Comparison of ENCODE assay signal across 8 cellular contexts in genomic region chr11:47863189-47863892, GRCh38. TPM values are rescaled to one million over a fixed set of nuclear protein-coding genes. Genes with fewer than 3 reads are reported as not detected.
DNase-seq lines count a peak whose midpoint lies in the region; ATAC-seq, FAIRE-seq and TF ChIP-seq lines count a peak whose summit lies in the region.

No MANE protein-coding gene starts in this region.

- H3K4me3 ChIP-seq in AG04450 (ENCODE audit: low read depth, low read length) (no peak overlapping the region), astrocyte (ENCODE audit: insufficient read depth, low read depth, low read length) (no peak overlapping the region), skeletal muscle tissue (ENCODE audit: low read length in 3 of 3) (no peak overlapping the region)

- H3K36me3 ChIP-seq in astrocyte (ENCODE audit: insufficient read depth, low read length) (no peaks in the 10 kb centered on the region), skeletal muscle tissue (ENCODE audit: control insufficient read depth in 3 of 3, insufficient read depth in 3 of 3, low read length in 3 of 3) (no peaks in the 10 kb centered on the region)

- FAIRE-seq in astrocyte (lab: Jason Lieb, UNC): peak; percentile 59

- H3K27ac ChIP-seq in AG04450 (ENCODE audit: low read depth, low read length): peak overlapping the region; percentile 47
- H3K27ac ChIP-seq in astrocyte (ENCODE audit: low read depth, low read length): no peak overlapping the region
- H3K27ac ChIP-seq in skeletal muscle tissue (ENCODE audit: low read depth, low read length): peak overlapping the region; percentile 38

- no peaks in the 10 kb centered on the region for H3K36me3 Mint-ChIP-seq in astrocyte (ENCODE audit: low read depth, unreplicated experiment)
- no peaks in the 10 kb centered on the region for H3K36me3 Mint-ChIP-seq in glutamatergic neuron (ENCODE audit: unreplicated experiment)

- no peak overlapping the region for H3K27ac Mint-ChIP-seq in astrocyte (ENCODE audit: unreplicated experiment)
- H3K27ac Mint-ChIP-seq in glutamatergic neuron (ENCODE audit: unreplicated experiment): no peak overlapping the region

- DNase-seq in AG04450 (ENCODE audit: low read depth, low spot score) (peak; percentile 85), astrocyte (ENCODE audit: low read depth) (peak; percentile 71), NCI-H524 treated with DMSO at 0.1 percent for 48 hours (lab: John Stamatoyannopoulos, UW) (no peak), mesenteric fat pad (ENCODE audit: low spot score) (no peak), glutamatergic neuron (no peak)

- ATAC-seq in GM18870 (IDR thresholded peaks at IDR 0.05; ENCODE audit: unreplicated experiment) (peak; percentile 45), HG03565 (IDR thresholded peaks at IDR 0.05; ENCODE audit: unreplicated experiment) (peak; percentile 49)

- H3K9me3 ChIP-seq in AG04450 (ENCODE audit: control insufficient read depth, insufficient read depth, low read length) (no peaks in the 10 kb centered on the region; the same call in 1 of the 2 replicates), astrocyte (ENCODE audit: insufficient read depth, low read depth, low read length) (no peaks in the 10 kb centered on the region), skeletal muscle tissue (ENCODE audit: control insufficient read depth in 3 of 3, low read length in 3 of 3) (no peaks in the 10 kb centered on the region)

- H2AFZ ChIP-seq in astrocyte (ENCODE audit: low read depth, low read length): peak overlapping the region; percentile 8

- peaks cover 5% of the 10 kb centered on the region for H3K4me1 Mint-ChIP-seq in astrocyte (ENCODE audit: low read depth, unreplicated experiment)
- H3K4me1 Mint-ChIP-seq in glutamatergic neuron (ENCODE audit: low read depth, unreplicated experiment): no peaks in the 10 kb centered on the region

- no peaks in the 10 kb centered on the region for H4K20me1 ChIP-seq in astrocyte (ENCODE audit: insufficient read depth, low read length)

- POLR2A ChIA-PET in AG04450 (lab: Yijun Ruan, JAX): no interaction called here

- CTCF ChIA-PET in AG04450 (lab: Charles Lee): no interaction called here

- TF ChIP-seq CTCF in AG04450 (IDR thresholded peaks at IDR 0.05; ENCODE audit: low read depth, low read length) (no peak), astrocyte (IDR thresholded peaks at IDR 0.05; ENCODE audit: insufficient read depth, low read depth, low read length) (no peak), glutamatergic neuron (IDR thresholded peaks at IDR 0.05; ENCODE audit: partially characterized antibody, unreplicated experiment) (no peak)

- no peaks in the 10 kb centered on the region for H3K27me3 ChIP-seq in AG04450 (ENCODE audit: control insufficient read depth, insufficient read depth, low read length)
- no peaks in the 10 kb centered on the region for H3K27me3 ChIP-seq in astrocyte (ENCODE audit: insufficient read depth, low read length)
- no peaks in the 10 kb centered on the region for H3K27me3 ChIP-seq in skeletal muscle tissue (ENCODE audit: control insufficient read depth in 3 of 3, insufficient read depth in 3 of 3, low read length in 3 of 3)

- no peaks in the 10 kb centered on the region for H3K27me3 Mint-ChIP-seq in astrocyte (ENCODE audit: low read depth, unreplicated experiment)
- peaks cover 1% of the 10 kb centered on the region for H3K27me3 Mint-ChIP-seq in glutamatergic neuron (ENCODE audit: unreplicated experiment)

- peak overlapping the region; percentile 58 for H3K4me2 ChIP-seq in astrocyte (ENCODE audit: low read length)

- H3K9ac ChIP-seq in astrocyte (ENCODE audit: low read length): no peak overlapping the region
- no peak overlapping the region for H3K9ac ChIP-seq in skeletal muscle tissue (ENCODE audit: low read depth in 1 of 3, low read length in 3 of 3)

- H3K79me2 ChIP-seq in astrocyte (ENCODE audit: insufficient read depth, low read length): no peaks in the 10 kb centered on the region

- H3K4me3 Mint-ChIP-seq in astrocyte (ENCODE audit: unreplicated experiment): no peak overlapping the region
- no peak overlapping the region for H3K4me3 Mint-ChIP-seq in glutamatergic neuron (ENCODE audit: unreplicated experiment)

- H3K9me3 Mint-ChIP-seq in astrocyte (ENCODE audit: unreplicated experiment) (no peaks in the 10 kb centered on the region), glutamatergic neuron (ENCODE audit: unreplicated experiment) (no peaks in the 10 kb centered on the region)

- H3K4me1 ChIP-seq in astrocyte (ENCODE audit: insufficient read depth, low read length) (peaks cover 16% of the 10 kb centered on the region), skeletal muscle tissue (ENCODE audit: control insufficient read depth in 3 of 3, insufficient read depth in 3 of 3, low read length in 3 of 3) (peaks cover 0 to 6% (median 0%) of the 10 kb centered on the region in 3 donors)

RNA-seq across cellular contexts. Expression of gene NUP160, which starts 15.2 kb away (rescaled TPM):
- 26.8 and 31.3 TPM in 2 replicates for polyA plus RNA-seq in AG04450 (2011; rRNA removed)
- polyA minus RNA-seq in AG04450 (2011; rRNA and poly(A)+ RNA removed): 37.4 and 53.4 TPM in 2 replicates
- total RNA-seq in astrocyte: 22.9 and 23.8 TPM in 2 replicates
- 42.8 TPM for total RNA-seq in skeletal muscle tissue
- total RNA-seq in mesenteric fat pad: 34.2 TPM
- total RNA-seq in glutamatergic neuron (ENCODE audit: unreplicated experiment): 56.2 TPM

Comparison
In these comparisons a context has a peak if more than half of its experiments do, and no peak if none do; other contexts are left out.
1. DNase-seq: peak in AG04450 (single experiment) and astrocyte (single experiment); none in NCI-H524 treated with DMSO at 0.1 percent for 48 hours (single experiment), mesenteric fat pad (single experiment) and glutamatergic neuron (single experiment).